In genomic region chr9:97993000-97993399, GRCh38 we compare ENCODE assay signal across 1 cellular context.
TF ChIP-seq lines count a peak whose summit lies in the region.

No MANE protein-coding gene starts in this region.

TF ChIP-seq in GM12878, 131 proteins besides CTCF, POLR2A, EP300 and RAD21:
- TF ChIP-seq ZNF217 (IDR thresholded peaks at IDR 0.05) (no peak), MXI1 (IDR thresholded peaks at IDR 0.05; ENCODE audit: low read depth, low read length) (no peak), HDGF (IDR thresholded peaks at IDR 0.05) (0 out of 2 replicates have a peak, but pooled peaks have one; percentile 61)
